ENCODE assay signal across 1 cellular context in genomic region chr2:75516378-75517122, GRCh38.
TF ChIP-seq lines count a peak whose summit lies in the region.

No MANE protein-coding gene starts in this region.

TF ChIP-seq in HepG2, 621 proteins besides CTCF, POLR2A, EP300 and RAD21 (continued from another document and continues in another):
- TF ChIP-seq STAT6 (CRISPR knock-in tag; IDR thresholded peaks at IDR 0.05; ENCODE audit: borderline replicate concordance) (peak; percentile 92), BCL3 (CRISPR knock-in tag; IDR thresholded peaks at IDR 0.05) (0 out of 2 replicates have a peak, but pooled peaks have one; percentile 57), KMT2B (CRISPR knock-in tag; IDR thresholded peaks at IDR 0.05) (no peak; the same call in none of the 2 replicates), ZBTB21 (CRISPR knock-in tag; IDR thresholded peaks at IDR 0.05) (0 out of 2 replicates have a peak, but pooled peaks have one; percentile 44), CENPT (CRISPR knock-in tag; IDR thresholded peaks at IDR 0.05; ENCODE audit: low read depth) (no peak), ZNF83 (CRISPR knock-in tag; IDR thresholded peaks at IDR 0.05; ENCODE audit: borderline replicate concordance) (no peak), SNAPC5 (CRISPR knock-in tag; IDR thresholded peaks at IDR 0.05; ENCODE audit: borderline replicate concordance) (no peak), SRSF4 (IDR thresholded peaks at IDR 0.05; ENCODE audit: low read depth, low read length, poor library complexity, severe bottlenecking) (no peak), ZNF207 (IDR thresholded peaks at IDR 0.05; ENCODE audit: borderline replicate concordance) (no peak), ZFP90 (CRISPR knock-in tag; IDR thresholded peaks at IDR 0.05; ENCODE audit: borderline replicate concordance) (peak; percentile 79; the same call in 1 of the 2 replicates), ZNF3 (CRISPR knock-in tag; IDR thresholded peaks at IDR 0.05) (peak; percentile 43), ZNF552 (CRISPR knock-in tag; IDR thresholded peaks at IDR 0.05; ENCODE audit: borderline replicate concordance) (peak; percentile 72; the same call in 1 of the 2 replicates), MAX (IDR thresholded peaks at IDR 0.05) (peak; percentile 91), SIX4 (CRISPR knock-in tag; IDR thresholded peaks at IDR 0.05) (peak; percentile 84), PHF5A (CRISPR knock-in tag; IDR thresholded peaks at IDR 0.05; ENCODE audit: low read depth, unreplicated experiment) (peak; percentile 59), PAX8 (CRISPR knock-in tag; IDR thresholded peaks at IDR 0.05; ENCODE audit: borderline replicate concordance) (peak; percentile 86; the same call in 1 of the 2 replicates), STAG1 (CRISPR knock-in tag; IDR thresholded peaks at IDR 0.05) (peak; percentile 16), ZFP41 (CRISPR knock-in tag; IDR thresholded peaks at IDR 0.05; ENCODE audit: borderline replicate concordance) (no peak), ZNF749 (CRISPR knock-in tag; IDR thresholded peaks at IDR 0.05; ENCODE audit: borderline replicate concordance) (peak; percentile 43; the same call in 1 of the 2 replicates), FOXM1 (CRISPR knock-in tag; IDR thresholded peaks at IDR 0.05) (no peak), SP4 (CRISPR knock-in tag; IDR thresholded peaks at IDR 0.05) (0 out of 2 replicates have a peak, but pooled peaks have one; percentile 52), ELF3 (CRISPR knock-in tag; IDR thresholded peaks at IDR 0.05) (peak; percentile 100), HIC2 (CRISPR knock-in tag; IDR thresholded peaks at IDR 0.05; ENCODE audit: low read depth) (0 out of 2 replicates have a peak, but pooled peaks have one; percentile 38), ELF1 (CRISPR knock-in tag; IDR thresholded peaks at IDR 0.05) (peak; percentile 72), AHR (CRISPR knock-in tag; IDR thresholded peaks at IDR 0.05) (peak; percentile 17; the same call in 1 of the 2 replicates), TFDP1 (CRISPR knock-in tag; IDR thresholded peaks at IDR 0.05; ENCODE audit: borderline replicate concordance) (peak; percentile 70; the same call in 1 of the 2 replicates), KDM3A (CRISPR knock-in tag; IDR thresholded peaks at IDR 0.05; ENCODE audit: low read depth) (peak; percentile 86), ZBTB44 (CRISPR knock-in tag; IDR thresholded peaks at IDR 0.05) (no peak), PRDM4 (CRISPR knock-in tag; IDR thresholded peaks at IDR 0.05; ENCODE audit: borderline replicate concordance) (no peak), HDAC1 (CRISPR knock-in tag; IDR thresholded peaks at IDR 0.05) (peak; percentile 87; the same call in 1 of the 2 replicates), RFXAP (CRISPR knock-in tag; IDR thresholded peaks at IDR 0.05; ENCODE audit: borderline replicate concordance) (peak; percentile 76; the same call in 1 of the 2 replicates), ZNF646 (CRISPR knock-in tag; IDR thresholded peaks at IDR 0.05) (no peak; the same call in 1 of the 2 replicates), ZNF138 (CRISPR knock-in tag; IDR thresholded peaks at IDR 0.05; ENCODE audit: low read depth) (no peak), HMGA1 (CRISPR knock-in tag; conservative IDR thresholded peaks at IDR 0.05) (no peak), FOXO1 (CRISPR knock-in tag; IDR thresholded peaks at IDR 0.05) (peak; percentile 99), PHB2 (IDR thresholded peaks at IDR 0.05; ENCODE audit: partially characterized antibody) (no peak), TIGD3 (CRISPR knock-in tag; IDR thresholded peaks at IDR 0.05; ENCODE audit: borderline replicate concordance) (no peak)
